ENCODE assay signal across 23 cellular contexts in the genomic region with DNA sequence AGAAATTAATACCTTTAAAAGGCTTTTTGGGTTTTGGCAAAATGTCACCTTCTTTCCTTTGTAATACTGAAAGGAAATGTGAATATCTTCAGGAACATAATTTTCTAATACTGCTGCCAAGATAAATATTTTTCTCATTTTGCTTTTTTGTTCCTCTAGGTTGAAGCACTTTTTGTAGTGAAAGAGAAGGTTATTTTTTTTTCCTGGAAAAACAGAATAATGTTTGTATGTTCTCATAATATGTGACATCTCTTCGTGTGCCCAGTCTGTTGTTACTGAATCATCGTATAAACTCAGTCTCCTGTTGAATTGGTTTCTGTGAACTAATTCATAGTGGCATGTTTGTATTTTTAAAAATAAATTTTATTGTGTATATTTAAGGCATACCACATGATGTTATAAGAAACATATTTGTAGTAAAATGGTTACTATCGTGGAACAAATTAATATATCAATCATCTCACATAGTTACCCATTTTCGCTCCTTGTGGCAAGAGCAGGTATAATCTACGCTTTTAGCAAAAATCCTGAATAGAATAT.
A peak's percentile ranks its signal among the peaks of the same experiment; 100 is the strongest.
DNase-seq lines count a peak whose midpoint lies in the region; ATAC-seq, FAIRE-seq and TF ChIP-seq lines count a peak whose summit lies in the region.
"Had no signal": no experiment of that assay in that cellular context is flagged by ENCODE, and none has a peak within 500 bp of the region (broad histone marks: within the 10 kb centered on the region; RNA-seq: fewer than 3 reads in every experiment).

No MANE protein-coding gene starts in this region.

- H3K79me2 ChIP-seq in mammary epithelial cell (ENCODE audit: insufficient read depth, low read length), result no peaks in the 10 kb centered on the region
- no peaks in the 10 kb centered on the region for H3K79me2 ChIP-seq in endothelial cell of umbilical vein (ENCODE audit: control insufficient read depth, insufficient read depth, low read length)

- BruUV-seq in mammary epithelial cell (replicated peaks; lab: Mats Ljungman, UMichigan), result no TSS peak
- no TSS peak for BruUV-seq in endothelial cell of umbilical vein (replicated peaks; lab: Mats Ljungman, UMichigan)

- ATAC-seq in left lung (no peak), HG03280 (IDR thresholded peaks at IDR 0.05; ENCODE audit: unreplicated experiment) (no peak)
- ATAC-seq: Panc1 had no signal

- H3K27me3 ChIP-seq in breast epithelium (no peaks in the 10 kb centered on the region), mammary epithelial cell (ENCODE audit: insufficient read depth, low read length) (no peaks in the 10 kb centered on the region), endothelial cell of umbilical vein (ENCODE audit: control insufficient read depth in 2 of 2, insufficient read depth in 2 of 2, low read length in 2 of 2) (no peaks in the 10 kb centered on the region), left lung (no peaks in the 10 kb centered on the region)
- H3K27me3 ChIP-seq: BLaER1 had no signal

- H3K27ac ChIP-seq in breast epithelium, result peak overlapping the region; percentile 49 to 56
- no peak overlapping the region for H3K27ac ChIP-seq in mammary epithelial cell (ENCODE audit: insufficient read depth, low read depth, low read length)
- H3K27ac ChIP-seq in endothelial cell of umbilical vein (ENCODE audit: insufficient read depth, low read depth, low read length), result no peak overlapping the region
- no peak overlapping the region for H3K27ac ChIP-seq in left lung
- H3K27ac ChIP-seq: BLaER1 had no signal

- no peaks in the 10 kb centered on the region for H3K9me1 ChIP-seq in endothelial cell of umbilical vein (replicated peaks; ENCODE audit: control insufficient read depth, extremely low read depth, insufficient read depth, low read length)

- H4K20me1 ChIP-seq in mammary epithelial cell (ENCODE audit: insufficient read depth, low read length) (no peaks in the 10 kb centered on the region), endothelial cell of umbilical vein (replicated peaks; ENCODE audit: control insufficient read depth, extremely low read depth, insufficient read depth, low read length) (no peaks in the 10 kb centered on the region)
- H4K20me1 ChIP-seq: BLaER1 had no signal

- no peak overlapping the region for H3K4me2 ChIP-seq in mammary epithelial cell (ENCODE audit: insufficient read depth, low read depth, low read length)
- peak overlapping the region; percentile 64 for H3K4me2 ChIP-seq in endothelial cell of umbilical vein (ENCODE audit: insufficient read depth, low read length)
- H3K4me2 ChIP-seq: BLaER1 had no signal

- intact Hi-C loops in breast epithelium (cut with DNase I; ENCODE audit: low total_unique reads) (no loop called here), mammary epithelial cell (cut with micrococcal nuclease) (no loop called here), endothelial cell of umbilical vein (cut with micrococcal nuclease) (no loop called here), left lung (cut with DNase I) (no loop called here)

- H3K9ac ChIP-seq in mammary epithelial cell (ENCODE audit: insufficient read depth, low read length) (no peak overlapping the region), endothelial cell of umbilical vein (replicated peaks; ENCODE audit: extremely low read depth, insufficient read depth, low read length) (no peak overlapping the region)
- H3K9ac ChIP-seq: BLaER1 had no signal

- in situ Hi-C loops in mammary epithelial cell (cut with MboI; ENCODE audit: low sequenced_read_pairs in 2 of 2) (no loop called here), astrocyte of the spinal cord (cut with HindIII; ENCODE audit: low sequenced_read_pairs) (no loop called here)

- POLR2A ChIA-PET in endothelial cell of umbilical vein (lab: Charles Lee), result no interaction called here

- H3K36me3 ChIP-seq in breast epithelium, result no peaks in the 10 kb centered on the region
- H3K36me3 ChIP-seq in mammary epithelial cell (ENCODE audit: insufficient read depth, low read length), result no peaks in the 10 kb centered on the region
- H3K36me3 ChIP-seq in endothelial cell of umbilical vein (ENCODE audit: control insufficient read depth in 2 of 2, extremely low read depth in 1 of 2, insufficient read depth in 2 of 2, low read length in 2 of 2), result no peaks in the 10 kb centered on the region
- no peaks in the 10 kb centered on the region for H3K36me3 ChIP-seq in left lung
- H3K36me3 ChIP-seq: BLaER1 had no signal

- FAIRE-seq in endothelial cell of umbilical vein (lab: Jason Lieb, UNC), result peak; percentile 4
- FAIRE-seq: G401.6, GM12892 had no signal

- dilution Hi-C loops in mammary epithelial cell (cut with HindIII; ENCODE audit: low sequenced_read_pairs), result no loop called here
- dilution Hi-C loops in endothelial cell of umbilical vein (cut with MboI; ENCODE audit: extremely low pct_ligation_motif_present, low sequenced_read_pairs), result no loop called here

- H3K4me1 ChIP-seq in breast epithelium (no peaks in the 10 kb centered on the region), mammary epithelial cell (ENCODE audit: insufficient read depth, low read length) (no peaks in the 10 kb centered on the region), endothelial cell of umbilical vein (ENCODE audit: control insufficient read depth, extremely low read depth, insufficient read depth, low read length) (peaks cover 10% of the 10 kb centered on the region), left lung (no peaks in the 10 kb centered on the region)
- H3K4me1 ChIP-seq: BLaER1 had no signal

- WGBS in mammary epithelial cell (ENCODE audit: low coverage, missing lambda C conversion rate), result 59% methylated on average over 5 of the region's 5 CpGs

- H2AFZ ChIP-seq in mammary epithelial cell (ENCODE audit: low read depth, low read length) (no peak overlapping the region), endothelial cell of umbilical vein (ENCODE audit: low read depth, low read length) (no peak overlapping the region)

- TF ChIP-seq POLR2A in breast epithelium (IDR thresholded peaks at IDR 0.05) (no peak), endothelial cell of umbilical vein (IDR thresholded peaks at IDR 0.05; ENCODE audit: low read depth, low read length) (no peak)

- TF ChIP-seq CTCF in breast epithelium (IDR thresholded peaks at IDR 0.05) (no peak), mammary epithelial cell (conservative IDR thresholded peaks at IDR 0.05 in 1 of 2, IDR thresholded peaks at IDR 0.05 in 1 of 2; ENCODE audit: extremely low read depth in 1 of 2, insufficient read depth in 1 of 2, low read depth in 1 of 2, low read length in 2 of 2) (no peak), astrocyte of the spinal cord (IDR thresholded peaks at IDR 0.05; ENCODE audit: low read depth, low read length) (no peak), endothelial cell of umbilical vein (IDR thresholded peaks at IDR 0.05; ENCODE audit: extremely low read depth in 1 of 2, insufficient read depth in 1 of 2, low read depth in 1 of 2, low read length in 2 of 2) (no peak), left lung (IDR thresholded peaks at IDR 0.05) (no peak)

- no peaks in the 10 kb centered on the region for H3K9me3 ChIP-seq in breast epithelium
- H3K9me3 ChIP-seq in mammary epithelial cell (replicated peaks; ENCODE audit: insufficient read depth, low read length), result no peaks in the 10 kb centered on the region
- no peaks in the 10 kb centered on the region for H3K9me3 ChIP-seq in endothelial cell of umbilical vein (replicated peaks; ENCODE audit: control insufficient read depth, insufficient read depth, low read length)
- H3K9me3 ChIP-seq in left lung, result no peaks in the 10 kb centered on the region
- H3K9me3 ChIP-seq: BLaER1 had no signal

- H3K4me3 ChIP-seq in breast epithelium, result no peak overlapping the region
- H3K4me3 ChIP-seq in mammary epithelial cell (replicated peaks in 1 of 3; ENCODE audit: insufficient read depth in 1 of 3, low read depth in 2 of 3, low read length in 3 of 3), result no peak overlapping the region
- no peak overlapping the region for H3K4me3 ChIP-seq in astrocyte of the spinal cord (ENCODE audit: low read depth, low read length)
- no peak overlapping the region for H3K4me3 ChIP-seq in endothelial cell of umbilical vein (replicated peaks in 1 of 3; ENCODE audit: insufficient read depth in 1 of 3, low read depth in 1 of 3, low read length in 3 of 3)
- no peak overlapping the region for H3K4me3 ChIP-seq in left lung
- H3K4me3 ChIP-seq: BLaER1 had no signal

- CTCF ChIA-PET in mammary epithelial cell (lab: Charles Lee; ENCODE audit: low non-redundant PET) (no interaction called here), endothelial cell of umbilical vein (lab: Charles Lee) (interaction anchor here (0.6 to 1.1 kb wide), 2 partner anchors 9 to 30 kb away, joined by 3 read pairs; no protein-coding TSS in a partner anchor)

- DNase-seq in breast epithelium (ENCODE audit: low spot score in 2 of 2) (no peak), mammary epithelial cell (no peak), astrocyte of the spinal cord (ENCODE audit: low read depth, low spot score) (peak; percentile 15), endothelial cell of umbilical vein (ENCODE audit: low read depth, low spot score) (peak; percentile 67), left lung (no peak), NCI-H526 treated with DMSO at 0.1 percent for 48 hours (lab: John Stamatoyannopoulos, UW) (no peak), NCI-H2227 (lab: John Stamatoyannopoulos, UW; ENCODE audit: unreplicated experiment) (no peak)
- DNase-seq: CD4-positive, alpha-beta T cell; DMS153; H7; Karpas-422; MV-4-11; NCI-H1436; NCI-H187 treated with DMSO at 0.1 percent for 48 hours; NCI-H446 treated with DMSO at 0.1 percent for 48 hours; NCI-H69; NK-92 treated with Interleukin-12 subunit alpha and Interleukin-12 subunit beta, amount 100 ng/mL, for 24 hours; SIG-M5 had no signal

TF ChIP-seq in endothelial cell of umbilical vein, 7 proteins besides CTCF, POLR2A, EP300 and RAD21:
- TF ChIP-seq POLR2AphosphoS5 (IDR thresholded peaks at IDR 0.05; ENCODE audit: insufficient read depth, low read depth, low read length) (no peak), GATA2 (IDR thresholded peaks at IDR 0.05; ENCODE audit: insufficient read depth, insufficient read length, low read depth, low read length) (no peak), MYC (IDR thresholded peaks at IDR 0.05; ENCODE audit: low read depth, low read length) (no peak), JUN (IDR thresholded peaks at IDR 0.05; ENCODE audit: borderline replicate concordance, insufficient read depth, insufficient read length, low read depth) (no peak), FOS (IDR thresholded peaks at IDR 0.05; ENCODE audit: borderline replicate concordance, insufficient read depth, low read length) (no peak), EZH2 (IDR thresholded peaks at IDR 0.05; ENCODE audit: borderline replicate concordance, low read depth, low read length, severe bottlenecking) (no peak)
- TF ChIP-seq, protein P1, sequence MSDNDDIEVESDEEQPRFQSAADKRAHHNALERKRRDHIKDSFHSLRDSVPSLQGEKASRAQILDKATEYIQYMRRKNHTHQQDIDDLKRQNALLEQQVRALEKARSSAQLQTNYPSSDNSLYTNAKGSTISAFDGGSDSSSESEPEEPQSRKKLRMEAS (IDR thresholded peaks at IDR 0.05; ENCODE audit: insufficient read depth, insufficient read length), result no peak

Comparison
In these comparisons a context has a peak if more than half of its experiments do, and no peak if none do; other contexts are left out.
1. H3K27ac ChIP-seq: peak in breast epithelium (2 of 2); none in mammary epithelial cell (single experiment), endothelial cell of umbilical vein (single experiment) and left lung (0 of 2).
2. DNase-seq: peak in astrocyte of the spinal cord (single experiment) and endothelial cell of umbilical vein (single experiment); none in breast epithelium (0 of 2), mammary epithelial cell (single experiment), left lung (0 of 2), NCI-H526 treated with DMSO at 0.1 percent for 48 hours (single experiment) and NCI-H2227 (single experiment).